8 cellular contexts compared by ENCODE assay signal in the genomic region with DNA sequence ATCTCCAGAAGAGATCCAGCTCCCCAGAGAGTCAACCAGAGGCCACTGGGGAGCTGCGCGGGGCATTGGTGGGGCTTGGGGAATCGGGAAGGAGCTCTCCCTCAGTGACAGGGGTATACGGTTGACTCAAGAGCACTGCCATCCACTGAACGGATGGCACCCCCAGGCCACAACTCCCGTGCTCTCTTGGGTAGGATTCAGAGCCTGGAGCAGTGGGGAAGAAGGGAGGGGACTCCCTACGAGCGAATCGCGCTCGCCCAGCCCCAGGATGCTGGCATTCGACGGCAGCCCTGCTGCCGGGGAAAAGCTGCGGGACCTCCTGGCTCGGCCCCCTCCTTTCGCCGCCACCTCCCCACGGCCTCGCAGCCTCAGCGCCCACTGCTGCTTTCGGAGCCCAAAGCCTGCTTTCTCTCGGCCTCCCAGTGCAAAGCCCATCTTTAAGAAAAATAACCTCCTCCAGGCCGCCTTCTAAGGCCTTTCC. TPM values are rescaled to one million over a fixed set of nuclear protein-coding genes. Genes with fewer than 3 reads are reported as not detected.
DNase-seq lines count a peak whose midpoint lies in the region; ATAC-seq, FAIRE-seq and TF ChIP-seq lines count a peak whose summit lies in the region.
"Had no signal": no experiment of that assay in that cellular context is flagged by ENCODE, and none has a peak within 500 bp of the region (broad histone marks: within the 10 kb centered on the region; RNA-seq: fewer than 3 reads in every experiment).

No MANE protein-coding gene starts in this region.

- no peaks in the 10 kb centered on the region for H3K9me2 ChIP-seq in PC-3 (replicated peaks; ENCODE audit: low read length)

- 16 to 21% (median 18%) methylated on average over 5 to 24 of the region's 24 CpGs for WGBS in adrenal gland, 4 donors

- H3K36me3 ChIP-seq in HAP-1 (replicated peaks) (no peaks in the 10 kb centered on the region), astrocyte (ENCODE audit: insufficient read depth, low read length) (no peaks in the 10 kb centered on the region), PC-3 (ENCODE audit: low read depth, low read length) (no peaks in the 10 kb centered on the region), adrenal gland (replicated peaks in 1 of 2) (no peaks in the 10 kb centered on the region)

- CTCF ChIA-PET in PC-3 (lab: Charles Lee), result interaction anchor here (0.7 kb wide), 1 partner anchor 133 kb away, joined by 6 read pairs; no protein-coding TSS in a partner anchor

- ATAC-seq in stimulated activated memory B cell treated with anti-CD40 and anti-IgM and Interleukin-4, amounts not matched to agents 10 μg/mL and 1 μg/mL and 100 μg/mL, for 72 hours, result no peak
- ATAC-seq in PC-3 (no peak), GM21717 (IDR thresholded peaks at IDR 0.05; ENCODE audit: unreplicated experiment) (no peak)

- no peak overlapping the region for H3K27ac ChIP-seq in astrocyte (ENCODE audit: low read depth, low read length)
- H3K27ac ChIP-seq in layer of hippocampus (ENCODE audit: low read depth, low read length), result peak overlapping the region; percentile 97
- no peak overlapping the region for H3K27ac ChIP-seq in PC-3 (ENCODE audit: low read length)
- peak overlapping the region in 1 of 5 donors; percentile 56 for H3K27ac ChIP-seq in adrenal gland
- H3K27ac ChIP-seq: KMS-11 had no signal

- H3K27me3 ChIP-seq in HAP-1 (ENCODE audit: low read depth) (no peaks in the 10 kb centered on the region), astrocyte (ENCODE audit: insufficient read depth, low read length) (peaks cover 3% of the 10 kb centered on the region), layer of hippocampus (ENCODE audit: control insufficient read depth, insufficient read depth, low read length) (no peaks in the 10 kb centered on the region), PC-3 (ENCODE audit: low read length) (no peaks in the 10 kb centered on the region), adrenal gland (peaks cover 8% of the 10 kb centered on the region)

- TF ChIP-seq CTCF in astrocyte (IDR thresholded peaks at IDR 0.05; ENCODE audit: insufficient read depth, low read depth, low read length) (no peak), PC-3 (conservative IDR thresholded peaks at IDR 0.05; ENCODE audit: low read depth, low read length) (no peak), adrenal gland (IDR thresholded peaks at IDR 0.05) (no peak)

- intact Hi-C loops in PC-3 (cut with micrococcal nuclease) (loop anchor here (10.0 kb wide), 1 partner anchor 49 kb away; no protein-coding TSS in a partner anchor), adrenal gland (cut with DNase I) (no loop called here)

- peak overlapping the region; percentile 82 for H3K4me2 ChIP-seq in astrocyte (ENCODE audit: low read length)
- no peak overlapping the region for H3K4me2 ChIP-seq in PC-3 (ENCODE audit: low read length)
- H3K4me2 ChIP-seq: KMS-11 had no signal

- no peaks in the 10 kb centered on the region for H3F3A ChIP-seq in PC-3 (ENCODE audit: low read length, unreplicated experiment)

- H3K9me3 ChIP-seq in HAP-1 (no peaks in the 10 kb centered on the region), astrocyte (ENCODE audit: insufficient read depth, low read depth, low read length) (no peaks in the 10 kb centered on the region), PC-3 (ENCODE audit: low read length) (no peaks in the 10 kb centered on the region), adrenal gland (replicated peaks in 1 of 3) (no peaks in the 10 kb centered on the region)

- no peak overlapping the region for H3K27ac Mint-ChIP-seq in astrocyte (ENCODE audit: unreplicated experiment)
- no peak overlapping the region for H3K27ac Mint-ChIP-seq in stimulated activated memory B cell treated with anti-CD40 and anti-IgM and Interleukin-4, amounts not matched to agents 10 μg/mL and 1 μg/mL and 100 μg/mL, for 72 hours

- H3K9me3 Mint-ChIP-seq in astrocyte (ENCODE audit: unreplicated experiment), result peaks cover 2% of the 10 kb centered on the region
- no peaks in the 10 kb centered on the region for H3K9me3 Mint-ChIP-seq in stimulated activated memory B cell treated with anti-CD40 and anti-IgM and Interleukin-4, amounts not matched to agents 10 μg/mL and 1 μg/mL and 100 μg/mL, for 72 hours

- H3K4me1 Mint-ChIP-seq in astrocyte (ENCODE audit: low read depth, unreplicated experiment), result no peaks in the 10 kb centered on the region
- H3K4me1 Mint-ChIP-seq in stimulated activated memory B cell treated with anti-CD40 and anti-IgM and Interleukin-4, amounts not matched to agents 10 μg/mL and 1 μg/mL and 100 μg/mL, for 72 hours, result peaks cover 35% of the 10 kb centered on the region

- DNase-seq in HAP-1 (ENCODE audit: low spot score in 2 of 2), result no peak
- no peak for DNase-seq in astrocyte (ENCODE audit: low read depth)
- no peak for DNase-seq in PC-3
- DNase-seq in adrenal gland, result no peak

- H2AFZ ChIP-seq in astrocyte (ENCODE audit: low read depth, low read length), result peak overlapping the region; percentile 42
- H2AFZ ChIP-seq in PC-3 (ENCODE audit: low read length), result no peak overlapping the region

- peak overlapping the region; percentile 38 for H3K4me3 ChIP-seq in HAP-1
- H3K4me3 ChIP-seq in astrocyte (ENCODE audit: insufficient read depth, low read depth, low read length), result peak overlapping the region; percentile 41
- H3K4me3 ChIP-seq in PC-3 (ENCODE audit: low read length), result no peak overlapping the region
- H3K4me3 ChIP-seq in adrenal gland, result peak overlapping the region in 1 of 4 donors; percentile 40

- peaks cover 48% of the 10 kb centered on the region for H3K27me3 Mint-ChIP-seq in astrocyte (ENCODE audit: low read depth, unreplicated experiment)
- peaks cover 58% of the 10 kb centered on the region for H3K27me3 Mint-ChIP-seq in stimulated activated memory B cell treated with anti-CD40 and anti-IgM and Interleukin-4, amounts not matched to agents 10 μg/mL and 1 μg/mL and 100 μg/mL, for 72 hours

- POLR2A ChIA-PET in PC-3 (lab: Charles Lee; ENCODE audit: unreplicated experiment), result no interaction called here

- BruUV-seq in PC-3 (replicated peaks; lab: Mats Ljungman, UMichigan), result no TSS peak

- in situ Hi-C loops in HAP-1 (cut with MboI; ENCODE audit: low sequenced_read_pairs), result no loop called here

- H3K4me3 Mint-ChIP-seq in astrocyte (ENCODE audit: unreplicated experiment), result no peak overlapping the region
- H3K4me3 Mint-ChIP-seq in stimulated activated memory B cell treated with anti-CD40 and anti-IgM and Interleukin-4, amounts not matched to agents 10 μg/mL and 1 μg/mL and 100 μg/mL, for 72 hours, result peak overlapping the region; percentile 61

- FAIRE-seq in astrocyte (lab: Jason Lieb, UNC), result no peak

- peak overlapping the region; percentile 75 for H3K9ac ChIP-seq in astrocyte (ENCODE audit: low read length)
- no peak overlapping the region for H3K9ac ChIP-seq in PC-3 (ENCODE audit: low read length)
- H3K9ac ChIP-seq: KMS-11 had no signal

- H3K36me3 Mint-ChIP-seq in astrocyte (ENCODE audit: low read depth, unreplicated experiment), result peaks cover 2% of the 10 kb centered on the region
- no peaks in the 10 kb centered on the region for H3K36me3 Mint-ChIP-seq in stimulated activated memory B cell treated with anti-CD40 and anti-IgM and Interleukin-4, amounts not matched to agents 10 μg/mL and 1 μg/mL and 100 μg/mL, for 72 hours

- H3K79me2 ChIP-seq in astrocyte (ENCODE audit: insufficient read depth, low read length) (no peaks in the 10 kb centered on the region), PC-3 (ENCODE audit: low read length) (no peaks in the 10 kb centered on the region)

- no peaks in the 10 kb centered on the region for H4K20me1 ChIP-seq in astrocyte (ENCODE audit: insufficient read depth, low read length)
- H4K20me1 ChIP-seq in PC-3 (ENCODE audit: low read length), result no peaks in the 10 kb centered on the region

- H3K4me1 ChIP-seq in HAP-1 (peaks cover 25% of the 10 kb centered on the region), astrocyte (ENCODE audit: insufficient read depth, low read length) (peaks cover 23% of the 10 kb centered on the region), PC-3 (ENCODE audit: insufficient read depth, low read length) (peaks cover 5% of the 10 kb centered on the region; the same call in 1 of the 2 replicates), adrenal gland (replicated peaks in 1 of 2) (peaks cover 14 to 38% of the 10 kb centered on the region in 2 donors)

- TF ChIP-seq POLR2A in adrenal gland (IDR thresholded peaks at IDR 0.05), result no peak

RNA-seq across cellular contexts. Expression of gene TPPP3, which starts 0.5 kb away (rescaled TPM):
- total RNA-seq in astrocyte (0.65 and 0.75 TPM in 2 replicates), PC-3 (2014; rRNA removed) (not detected in 2 replicates), adrenal gland (10 to 100 TPM in 1 of 8 donors, 1 to 10 TPM in 6, not detected in 1; 1.1 to 12.8 (median 4.3) TPM)
- 10 to 100 TPM in 2 of 3 donors, 1 to 10 TPM in 1; 9.4 to 22.7 (median 16.6) TPM for polyA plus RNA-seq in adrenal gland

RNA-seq across cellular contexts. Expression of gene ZDHHC1, which starts 22.4 kb away (rescaled TPM):
- total RNA-seq in astrocyte (3.7 and 4.4 TPM in 2 replicates), PC-3 (2014; rRNA removed) (4.8 and 5.1 TPM in 2 replicates), adrenal gland (10 to 100 TPM in 7 of 8 donors, 1 to 10 TPM in 1; 4.2 to 30.0 (median 15.0) TPM)
- 1 to 10 TPM; 1.3 to 8.5 (median 7.9) TPM for polyA plus RNA-seq in adrenal gland

RNA-seq across cellular contexts. Expression of gene HSD11B2, which starts 37.1 kb away (rescaled TPM):
- total RNA-seq in astrocyte, result 0.14 TPM in 1 of 2 replicates, not detected in the other
- total RNA-seq in PC-3 (2014; rRNA removed), result 2.4 and 8.3 TPM in 2 replicates
- total RNA-seq in adrenal gland, result 10 to 100 TPM in 2 of 8 donors, 1 to 10 TPM in 5, under 1 TPM in 1; 0.69 to 12.3 (median 5.2) TPM
- 1 to 10 TPM; 1.8 to 3.7 (median 3.5) TPM for polyA plus RNA-seq in adrenal gland
